ENCODE assay signal across 8 cellular contexts in genomic region chr10:30436200-30436599, GRCh38. TPM values are rescaled to one million over a fixed set of nuclear protein-coding genes. Genes with fewer than 3 reads are reported as not detected.
DNase-seq lines count a peak whose midpoint lies in the region; ATAC-seq, FAIRE-seq and TF ChIP-seq lines count a peak whose summit lies in the region.

No MANE protein-coding gene starts in this region.

- H3K79me2 ChIP-seq in K562 (ENCODE audit: control insufficient read depth, insufficient read depth, low read length), result peaks cover 69% of the 10 kb centered on the region
- peaks cover 61% of the 10 kb centered on the region for H3K79me2 ChIP-seq in HepG2 (ENCODE audit: insufficient read depth, low read length)

- POLR2A ChIA-PET in K562 (lab: Yijun Ruan, JAX) (interaction anchor here (1.0 to 6.0 kb wide), 10 partner anchors 9 to 117 kb away, joined by 3 to 38 read pairs (median 4); no protein-coding TSS in a partner anchor), HepG2 (lab: Yijun Ruan, JAX) (no interaction called here)

- H2AFZ ChIP-seq in K562 (ENCODE audit: low read depth, low read length) (0 out of 2 replicates have a peak overlapping the region, but pooled peaks have one; percentile 18), HepG2 (ENCODE audit: low read length) (no peak overlapping the region)

- H3K27ac ChIP-seq in K562 (ENCODE audit: extremely low read depth, low read depth, low read length), result peak overlapping the region; percentile 95
- H3K27ac ChIP-seq in HepG2 (ENCODE audit: extremely low read length, insufficient read depth, low read length), result peak overlapping the region; percentile 6
- H3K27ac ChIP-seq in upper lobe of right lung, result peak overlapping the region; percentile 99

- intact Hi-C loops in K562 (cut with micrococcal nuclease), result loop anchor here (1.0 to 5.0 kb wide), 3 partner anchors 22 to 116 kb away; no protein-coding TSS in a partner anchor
- intact Hi-C loops in HepG2 (cut with micrococcal nuclease; ENCODE audit: unreplicated experiment), result no loop called here
- intact Hi-C loops in upper lobe of right lung (cut with DNase I), result no loop called here

- in situ Hi-C loops in K562 (cut with MboI) (no loop called here), HepG2 (cut with HindIII; ENCODE audit: extremely low pct_ligation_motif_present, low pct_unique_long_range_greater_than_20kb) (loop anchor here (25.0 kb wide), 1 partner anchor 1501 kb away; the partner anchor contains the start of gene ARHGAP12)

- H3K9me1 ChIP-seq in K562 (ENCODE audit: control insufficient read depth, insufficient read depth, low read length), result no peaks in the 10 kb centered on the region

- peak; percentile 56 for TF ChIP-seq EP300 in K562 (IDR thresholded peaks at IDR 0.05; ENCODE audit: low read length)
- no peak for TF ChIP-seq EP300 in HepG2 (IDR thresholded peaks at IDR 0.05; ENCODE audit: low read depth in 2 of 2, low read length in 2 of 2)
- TF ChIP-seq EP300 in HepG2 (CRISPR knock-in tag; IDR thresholded peaks at IDR 0.05; ENCODE audit: borderline replicate concordance), result no peak

- H3K27me3 ChIP-seq in MG63, result no peaks in the 10 kb centered on the region
- no peaks in the 10 kb centered on the region for H3K27me3 ChIP-seq in K562 (ENCODE audit: control insufficient read depth in 2 of 2, insufficient read depth in 2 of 2, low read length in 2 of 2)
- no peaks in the 10 kb centered on the region; a peak in 1 of 5 replicates for H3K27me3 ChIP-seq in HepG2 (ENCODE audit: control insufficient read depth in 1 of 2, insufficient read depth in 2 of 2, low read length in 2 of 2)
- no peaks in the 10 kb centered on the region for H3K27me3 ChIP-seq in upper lobe of right lung
- H3K27me3 ChIP-seq in BE2C, result peaks cover 65% of the 10 kb centered on the region

- peak; percentile 65 for ATAC-seq in K562
- no peak for ATAC-seq in HepG2
- no peak for ATAC-seq in upper lobe of right lung
- ATAC-seq in GM21717 (IDR thresholded peaks at IDR 0.05; ENCODE audit: unreplicated experiment), result no peak

- TF ChIP-seq POLR2A in K562 (conservative IDR thresholded peaks at IDR 0.05) (no peak), HepG2 (IDR thresholded peaks at IDR 0.05; ENCODE audit: insufficient read depth in 1 of 2, low read depth in 2 of 2, low read length in 2 of 2) (no peak)

- H3K4me1 ChIP-seq in K562 (replicated peaks in 1 of 2; ENCODE audit: control insufficient read depth in 2 of 2, insufficient read depth in 2 of 2, low read length in 2 of 2), result peaks cover 31 to 37% of the 10 kb centered on the region in 2 experiments
- peaks cover 58% of the 10 kb centered on the region for H3K4me1 ChIP-seq in HepG2 (ENCODE audit: insufficient read depth, low read length)
- peaks cover 54% of the 10 kb centered on the region for H3K4me1 ChIP-seq in upper lobe of right lung
- H3K4me1 ChIP-seq in BE2C, result no peaks in the 10 kb centered on the region; the same call in 1 of the 2 replicates

- DNase-seq in EH (ENCODE audit: low read depth) (peak; percentile 91), MG63 (peak; percentile 49), K562 (ENCODE audit: extremely low read depth in 1 of 4, low spot score in 3 of 4) (peak; percentile 61 to 92 (median 70)), HepG2 (ENCODE audit: low spot score) (no peak), upper lobe of right lung (no peak), DMS114 treated with DMSO at 0.1 percent for 48 hours (lab: John Stamatoyannopoulos, UW; ENCODE audit: unreplicated experiment) (no peak), BE2C (no peak)

- H4K20me1 ChIP-seq in K562 (replicated peaks; ENCODE audit: control insufficient read depth, insufficient read depth, low read length) (no peaks in the 10 kb centered on the region; the same call in 1 of the 2 replicates), HepG2 (ENCODE audit: insufficient read depth, low read length) (peaks cover 33% of the 10 kb centered on the region)

- no peak for TF ChIP-seq RAD21 in K562 (CRISPR knock-in tag; conservative IDR thresholded peaks at IDR 0.05 in 1 of 2, IDR thresholded peaks at IDR 0.05 in 1 of 2)
- TF ChIP-seq RAD21 in HepG2 (CRISPR knock-in tag; IDR thresholded peaks at IDR 0.05), result no peak

- TF ChIP-seq CTCF in K562 (IDR thresholded peaks at IDR 0.05 in 2 of 3, conservative IDR thresholded peaks at IDR 0.05 in 1 of 3; ENCODE audit: insufficient read depth in 2 of 3, low read depth in 1 of 3, low read length in 3 of 3), result no peak
- TF ChIP-seq CTCF in HepG2 (CRISPR knock-in tag; IDR thresholded peaks at IDR 0.05), result no peak
- no peak for TF ChIP-seq CTCF in upper lobe of right lung (IDR thresholded peaks at IDR 0.05)
- no peak for TF ChIP-seq CTCF in BE2C (IDR thresholded peaks at IDR 0.05; ENCODE audit: low read depth, low read length)

- WGBS in K562 (ENCODE audit: insufficient coverage, low coverage, missing lambda C conversion rate), result 0% methylated on average over 6 of the region's 6 CpGs
- WGBS in HepG2 (ENCODE audit: low lambda C conversion rate), result 21% methylated on average over 6 of the region's 6 CpGs

- H3K36me3 ChIP-seq in MG63, result no peaks in the 10 kb centered on the region; the same call in 1 of the 2 replicates
- H3K36me3 ChIP-seq in K562 (ENCODE audit: control insufficient read depth, insufficient read depth, low read length), result peaks cover 40% of the 10 kb centered on the region
- peaks cover 0 to 19% of the 10 kb centered on the region in 2 experiments; a peak in 4 of 5 replicates for H3K36me3 ChIP-seq in HepG2 (replicated peaks in 1 of 2; ENCODE audit: control insufficient read depth in 1 of 2, insufficient read depth in 2 of 2, low read length in 2 of 2)
- peaks cover 43% of the 10 kb centered on the region for H3K36me3 ChIP-seq in upper lobe of right lung
- H3K36me3 ChIP-seq in BE2C, result no peaks in the 10 kb centered on the region

- H3K9me3 ChIP-seq in MG63 (no peaks in the 10 kb centered on the region), K562 (replicated peaks; ENCODE audit: control insufficient read depth, insufficient read depth, low read depth, low read length) (no peaks in the 10 kb centered on the region), HepG2 (ENCODE audit: low read length) (no peaks in the 10 kb centered on the region), upper lobe of right lung (no peaks in the 10 kb centered on the region), BE2C (no peaks in the 10 kb centered on the region)

- BruUV-seq in K562 (replicated peaks; lab: Mats Ljungman, UMichigan), result no TSS peak
- no TSS peak for BruUV-seq in HepG2 (replicated peaks; lab: Mats Ljungman, UMichigan)

- H3K4me3 ChIP-seq in MG63, result peak overlapping the region; percentile 6; the same call in 1 of the 2 replicates
- H3K4me3 ChIP-seq in K562, result peak overlapping the region; percentile 75; the same call in 1 of the 2 replicates
- H3K4me3 ChIP-seq in HepG2 (replicated peaks in 1 of 3; ENCODE audit: insufficient read depth in 1 of 3, low read depth in 2 of 3, low read length in 3 of 3), result peak overlapping the region; percentile 93 to 97 (median 96)
- H3K4me3 ChIP-seq in upper lobe of right lung, result peak overlapping the region; percentile 89
- H3K4me3 ChIP-seq in BE2C (ENCODE audit: low read depth, low read length), result no peak overlapping the region

- peak; percentile 84 for FAIRE-seq in K562 (lab: Jason Lieb, UNC)
- peak; percentile 63 for FAIRE-seq in HepG2 (lab: Jason Lieb, UNC)

- CTCF ChIA-PET in K562 (lab: Yijun Ruan, JAX; ENCODE audit: low intra/inter-chr PET ratio), result no interaction called here
- CTCF ChIA-PET in HepG2 (lab: Yijun Ruan, JAX; ENCODE audit: low intra/inter-chr PET ratio, low total read pairs), result no interaction called here

- peak overlapping the region; percentile 26 to 88 for H3K9ac ChIP-seq in K562 (ENCODE audit: insufficient read depth in 1 of 2, low read depth in 2 of 2, low read length in 2 of 2)
- H3K9ac ChIP-seq in HepG2 (ENCODE audit: insufficient read depth, low read depth, low read length), result peak overlapping the region; percentile 88

- peak overlapping the region; percentile 97 for H3K4me2 ChIP-seq in K562 (ENCODE audit: insufficient read depth, low read length)
- H3K4me2 ChIP-seq in HepG2 (ENCODE audit: low read depth, low read length), result peak overlapping the region; percentile 95

RNA-seq across cellular contexts. Expression of gene MAP3K8, which starts 2.2 kb away (rescaled TPM):
- total RNA-seq in MG63 (2014; rRNA removed; shearing (Covaris generic); ENCODE audit: low replicate concordance), result 0.10 and 1.4 TPM in 2 replicates
- total RNA-seq in K562 (2011; cell fraction: chromatin; rRNA removed; ENCODE audit: low replicate concordance), result 21.7 and 52.3 TPM in 2 replicates
- 13.8 and 18.8 TPM in 2 replicates for total RNA-seq in K562 (2011; cell fraction: nucleolus; rRNA removed)
- total RNA-seq in K562 (2011; cell fraction: nucleoplasm; rRNA removed), result 19.1 and 23.8 TPM in 2 replicates
- 6.9 and 10.0 TPM in 2 replicates for total RNA-seq in K562 (2014; rRNA removed)
- 13.5 and 13.6 TPM in 2 replicates for total RNA-seq in K562 (2014; rRNA removed; fragmentation: Illumina TruSeq; extraction: Trizol)
- total RNA-seq in K562 (2015; rRNA removed; fragmentation: Illumina TruSeq; extraction: Trizol), result 8.4 and 9.8 TPM in 2 replicates
- 14.1 and 15.7 TPM in 2 replicates for total RNA-seq in K562 (2021)
- polyA plus RNA-seq in K562 (2011; rRNA removed), result 23.6 and 26.3 TPM in 2 replicates
- polyA plus RNA-seq in K562 (2011; cell fraction: cytosol; rRNA removed), result 6.3 and 13.7 TPM in 2 replicates
- 15.7 and 29.1 TPM in 2 replicates for polyA plus RNA-seq in K562 (2011; cell fraction: nucleus; rRNA removed)
- polyA plus RNA-seq in K562 (2012), result 11.4 and 15.1 TPM in 2 replicates
- 11.5 and 12.0 TPM in 2 replicates for polyA plus RNA-seq in K562 (2014; fragmentation: Illumina TruSeq; extraction: Trizol)
- polyA plus RNA-seq in K562 (2014; fragmentation: Nextera tagmentation; extraction: Ambion mirVana), result 10 to 100 TPM; 14.0 to 16.4 TPM
- 12.9 and 14.7 TPM in 2 replicates for polyA plus RNA-seq in K562 (2014; rRNA removed)
- polyA minus RNA-seq in K562 (2011; rRNA and poly(A)+ RNA removed), result 14.3 and 25.8 TPM in 2 replicates
- 2.7 and 7.8 TPM in 2 replicates for polyA minus RNA-seq in K562 (2011; cell fraction: cytosol; rRNA and poly(A)+ RNA removed)
- polyA minus RNA-seq in K562 (2011; cell fraction: nucleus; rRNA and poly(A)+ RNA removed), result 7.5 and 22.9 TPM in 2 replicates
- 19.3 and 21.8 TPM in 2 replicates for total RNA-seq in HepG2 (2016; rRNA removed; fragmentation: Illumina TruSeq; extraction: Trizol)
- 12.2 and 13.6 TPM in 2 replicates for total RNA-seq in HepG2 (2016; cell fraction: cytosol; rRNA removed; fragmentation: Illumina TruSeq; extraction: Trizol; ENCODE audit: low read depth)
- 18.0 and 21.2 TPM in 2 replicates for total RNA-seq in HepG2 (2016; cell fraction: insoluble cytoplasmic fraction; rRNA removed; fragmentation: Illumina TruSeq; extraction: Trizol)
- 15.3 and 19.2 TPM in 2 replicates for total RNA-seq in HepG2 (2016; cell fraction: membrane; rRNA removed; fragmentation: Illumina TruSeq; extraction: Trizol)
- 22.1 and 23.1 TPM in 2 replicates for total RNA-seq in HepG2 (2016; cell fraction: nucleus; rRNA removed; fragmentation: Illumina TruSeq; extraction: Trizol)
- polyA plus RNA-seq in HepG2 (2011; rRNA removed), result 26.6 and 37.9 TPM in 2 replicates
- polyA plus RNA-seq in HepG2 (2011; cell fraction: cytosol; rRNA removed), result 12.9 and 14.6 TPM in 2 replicates
- polyA plus RNA-seq in HepG2 (2011; cell fraction: nucleus; rRNA removed), result 26.9 and 27.5 TPM in 2 replicates
- polyA plus RNA-seq in HepG2 (2012), result 11.2 and 14.3 TPM in 2 replicates
- polyA plus RNA-seq in HepG2 (2016; cell fraction: cytosol; fragmentation: Illumina TruSeq; extraction: Trizol; ENCODE audit: low read depth), result 8.6 and 13.3 TPM in 2 replicates
- 15.6 and 17.9 TPM in 2 replicates for polyA plus RNA-seq in HepG2 (2016; cell fraction: insoluble cytoplasmic fraction; fragmentation: Illumina TruSeq; extraction: Trizol; ENCODE audit: low read depth)
- polyA plus RNA-seq in HepG2 (2016; cell fraction: membrane; fragmentation: Illumina TruSeq; extraction: Trizol; ENCODE audit: low read depth), result 9.4 and 12.4 TPM in 2 replicates
- 41.0 and 46.6 TPM in 2 replicates for polyA plus RNA-seq in HepG2 (2016; cell fraction: nucleus; fragmentation: Illumina TruSeq; extraction: Trizol; ENCODE audit: insufficient read depth, low read depth)
- 15.0 and 17.4 TPM in 2 replicates for polyA minus RNA-seq in HepG2 (2011; rRNA and poly(A)+ RNA removed; ENCODE audit: low replicate concordance)
- 7.3 and 10.3 TPM in 2 replicates for polyA minus RNA-seq in HepG2 (2011; cell fraction: cytosol; rRNA and poly(A)+ RNA removed)
- polyA minus RNA-seq in HepG2 (2011; cell fraction: nucleus; rRNA and poly(A)+ RNA removed), result 30.6 and 31.2 TPM in 2 replicates
- 33.7 TPM for total RNA-seq in upper lobe of right lung
- polyA plus RNA-seq in BE2C (2012; ENCODE audit: insufficient read depth, insufficient read length, low read depth), result not detected

Comparison
In these comparisons a context has a peak if more than half of its experiments do, and no peak if none do; other contexts are left out.
1. DNase-seq: peak in EH (single experiment), MG63 (single experiment) and K562 (4 of 4); none in HepG2 (single experiment), upper lobe of right lung (single experiment), DMS114 treated with DMSO at 0.1 percent for 48 hours (single experiment) and BE2C (single experiment).
2. H3K27ac ChIP-seq: peak in every context shown above with its lines; median percentile 99 in upper lobe of right lung; 95 in K562; 6 in HepG2.